25 cellular contexts compared by ENCODE assay signal in genomic region chr6:73169111-73169510, GRCh38. TPM values are rescaled to one million over a fixed set of nuclear protein-coding genes. Genes with fewer than 3 reads are reported as not detected.
"Had no signal": no experiment of that assay in that cellular context is flagged by ENCODE, and none has a peak within 500 bp of the region (broad histone marks: within the 10 kb centered on the region; RNA-seq: fewer than 3 reads in every experiment).

No MANE protein-coding gene starts in this region.

- DNase-seq: activated CD4-positive, alpha-beta memory T cell treated with anti-CD3 and anti-CD28 coated beads for 36 hours; activated CD4-positive, alpha-beta T cell treated with anti-CD3 and anti-CD28 coated beads for 36 hours; activated naive CD4-positive, alpha-beta T cell; activated naive CD8-positive, alpha-beta T cell treated with anti-CD3 and anti-CD28 coated beads for 36 hours; activated T-cell treated with anti-CD3 and anti-CD28 coated beads for 4 hours; amygdala; body of pancreas; endodermal cell; hippocampal formation; islet precursor cell; naive B cell; sigmoid colon; T-cell; uterus had no signal

- ATAC-seq: activated CD4-positive, alpha-beta T cell treated with anti-CD3 and anti-CD28 coated beads for 36 hours; body of pancreas; left lobe of liver; SK-N-SH treated with all-trans-retinoic acid at 6 μM for 48 hours; T-cell; WTC11 had no signal

- H3K4me3 ChIP-seq: body of pancreas, neural progenitor cell, prostate gland, sigmoid colon, tibial nerve, uterus had no signal

RNA-seq across cellular contexts. Expression of gene KHDC1L, which starts 56.2 kb away (rescaled TPM):
- total RNA-seq: activated CD4-positive, alpha-beta memory T cell treated with anti-CD3 and anti-CD28 coated beads for 36 hours; activated CD4-positive, alpha-beta T cell treated with anti-CD3 and anti-CD28 coated beads for 36 hours; activated naive CD8-positive, alpha-beta T cell treated with anti-CD3 and anti-CD28 coated beads for 36 hours; activated T-helper 1 cell treated with anti-CD3 and anti-CD28 coated beads, Interleukin-12 subunit alpha, Interleukin-12 subunit beta, Interleukin-2, Interleukin-4 antibody, amounts not matched to agents 30 ng/mL and 10 ng/mL and 1 ng/mL, durations not matched to agents 14 hours and 24 hours and 36 hours; body of pancreas; cardiac septum; endodermal cell; epithelial cell of proximal tubule; left lobe of liver; mononuclear cell; osteocyte; sigmoid colon; T-cell had no signal
